In the genomic region with DNA sequence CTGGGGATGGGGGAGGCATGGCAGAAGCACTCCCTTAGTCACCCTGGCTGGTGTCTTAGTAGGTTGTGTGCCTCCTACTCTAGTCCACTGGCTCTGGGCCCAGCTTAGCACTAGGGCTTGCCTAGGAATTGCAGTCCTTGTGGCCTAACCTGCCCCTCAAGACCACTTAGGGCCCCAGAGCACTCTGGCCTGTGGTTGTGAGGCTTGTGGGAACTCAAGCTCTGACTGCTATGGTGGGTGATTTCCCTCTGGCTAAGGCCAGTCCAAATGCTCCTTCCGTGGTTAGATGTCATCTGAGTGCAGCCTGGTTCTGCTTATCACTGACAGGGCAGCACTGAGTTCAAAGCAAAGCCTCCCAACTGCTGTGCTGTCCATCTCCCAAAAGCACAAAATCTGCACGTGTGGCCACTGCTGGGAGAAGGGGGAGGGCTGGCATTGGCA, we compare ENCODE assay signal across 11 cellular contexts. TPM values are rescaled to one million over a fixed set of nuclear protein-coding genes. Genes with fewer than 3 reads are reported as not detected.
DNase-seq lines count a peak whose midpoint lies in the region; ATAC-seq and TF ChIP-seq lines count a peak whose summit lies in the region.
"Had no signal": no experiment of that assay in that cellular context is flagged by ENCODE, and none has a peak within 500 bp of the region (broad histone marks: within the 10 kb centered on the region; RNA-seq: fewer than 3 reads in every experiment).

No MANE protein-coding gene starts in this region.

- no peaks in the 10 kb centered on the region for H3K27me3 Mint-ChIP-seq in endodermal cell (ENCODE audit: insufficient read depth)

- WGBS in endodermal cell (ENCODE audit: insufficient coverage in 1 of 2, insufficient read length in 1 of 2), 2 experiments: 43 to 47% methylated on average over 2 of the region's 2 CpGs
- 10% methylated on average over 2 of the region's 2 CpGs for whole genome bisulfite sequencing in prostate gland

- H3K9ac ChIP-seq in HUES6 (ENCODE audit: low read length) (peak overlapping the region; percentile 19), endodermal cell (ENCODE audit: extremely low read depth, low read length, poor library complexity, severe bottlenecking) (peak overlapping the region; percentile 45)

- peaks cover 46% of the 10 kb centered on the region for H3K4me1 Mint-ChIP-seq in endodermal cell

- peaks cover 14% of the 10 kb centered on the region for H3K9me3 Mint-ChIP-seq in endodermal cell

- no peak overlapping the region; the same call in 1 of the 2 replicates for H3K27ac ChIP-seq in HUES6 (ENCODE audit: low read depth, low read length)
- H3K27ac ChIP-seq in endodermal cell (ENCODE audit: low read depth, low read length): no peak overlapping the region
- no peak overlapping the region for H3K27ac ChIP-seq in prostate gland

- H3K36me3 ChIP-seq in HUES6 (ENCODE audit: control insufficient read depth, insufficient read depth, low read length): peaks cover 22% of the 10 kb centered on the region
- peaks cover 38% of the 10 kb centered on the region for H3K36me3 ChIP-seq in endodermal cell (ENCODE audit: control insufficient read depth, insufficient read depth, low read length)
- H3K36me3 ChIP-seq in prostate gland: no peaks in the 10 kb centered on the region

- H3K27me3 ChIP-seq in HUES6 (ENCODE audit: control insufficient read depth, insufficient read depth, low read length) (no peaks in the 10 kb centered on the region), endodermal cell (ENCODE audit: control insufficient read depth, insufficient read depth, low read length, poor library complexity, severe bottlenecking) (no peaks in the 10 kb centered on the region), prostate gland (replicated peaks; ENCODE audit: insufficient read depth) (no peaks in the 10 kb centered on the region)

- peaks cover 25% of the 10 kb centered on the region for H3K4me1 ChIP-seq in HUES6 (ENCODE audit: control insufficient read depth, insufficient read depth, low read length)
- H3K4me1 ChIP-seq in endodermal cell (ENCODE audit: control insufficient read depth, insufficient read depth, low read length): peaks cover 21% of the 10 kb centered on the region
- H3K4me1 ChIP-seq in prostate gland (replicated peaks): no peaks in the 10 kb centered on the region

- DNase-seq in endodermal cell (no peak), omental fat pad (ENCODE audit: low spot score) (no peak), prostate gland (ENCODE audit: low spot score) (no peak), head of caudate nucleus (no peak), NCI-H2171 (lab: John Stamatoyannopoulos, UW) (no peak)
- DNase-seq: activated CD8-positive, alpha-beta memory T cell treated with anti-CD3 and anti-CD28 coated beads, Interleukin-2, amount 50 U/mL, for 48 hours; effector CD4-positive, alpha-beta T cell; stimulated activated CD4-positive, alpha-beta T cell treated with anti-CD3 and anti-CD28 coated beads, Interleukin-2, amount 100 ng/mL, for 24 hours had no signal

- peak overlapping the region; percentile 97 for H3K27ac Mint-ChIP-seq in endodermal cell

- peak overlapping the region; percentile 17 for H3K4me3 Mint-ChIP-seq in endodermal cell

- no peak for TF ChIP-seq POLR2A in prostate gland (IDR thresholded peaks at IDR 0.05)

- peaks cover 41% of the 10 kb centered on the region for H3K36me3 Mint-ChIP-seq in endodermal cell (ENCODE audit: low read depth)

- ATAC-seq in GM18511 (IDR thresholded peaks at IDR 0.05; ENCODE audit: unreplicated experiment) (peak; percentile 70), omental fat pad (ENCODE audit: low FRiP score) (peak; percentile 37), GM19467 (IDR thresholded peaks at IDR 0.05; ENCODE audit: unreplicated experiment) (no peak)

- intact Hi-C loops in prostate gland (cut with DNase I): no loop called here
- intact Hi-C loops in head of caudate nucleus (cut with DNase I): no loop called here

- no peak overlapping the region for H3K4me3 ChIP-seq in HUES6 (ENCODE audit: low read depth, low read length)
- peak overlapping the region; percentile 63 for H3K4me3 ChIP-seq in endodermal cell (ENCODE audit: low read length)
- H3K4me3 ChIP-seq in prostate gland: no peak overlapping the region

- peak; percentile 11 for TF ChIP-seq CTCF in endodermal cell (conservative IDR thresholded peaks at IDR 0.05)
- TF ChIP-seq CTCF in omental fat pad (IDR thresholded peaks at IDR 0.05): no peak
- no peak for TF ChIP-seq CTCF in prostate gland (IDR thresholded peaks at IDR 0.05)

- H3K9me3 ChIP-seq in HUES6 (ENCODE audit: control insufficient read depth, insufficient read depth, low read depth, low read length): peaks cover 3% of the 10 kb centered on the region; the same call in 1 of the 2 replicates
- peaks cover 11% of the 10 kb centered on the region for H3K9me3 ChIP-seq in endodermal cell (ENCODE audit: control insufficient read depth, low read length)
- H3K9me3 ChIP-seq in prostate gland: no peaks in the 10 kb centered on the region

RNA-seq across cellular contexts. Expression of gene FGD4, which starts 20.2 kb away (rescaled TPM):
- total RNA-seq in endodermal cell (10 to 100 TPM; 27.6 to 57.7 TPM), omental fat pad (100 to 1,000 TPM in 1 of 4 donors, 10 to 100 TPM in 3; 43.1 to 111 (median 51.5) TPM), prostate gland (10 to 100 TPM; 24.3 to 49.3 TPM)
- polyA plus RNA-seq in endodermal cell (2013, experiment 1 of 2): 10.7 TPM
- polyA plus RNA-seq in endodermal cell (2013, experiment 2 of 2): 11.1 TPM
